In the genomic region with DNA sequence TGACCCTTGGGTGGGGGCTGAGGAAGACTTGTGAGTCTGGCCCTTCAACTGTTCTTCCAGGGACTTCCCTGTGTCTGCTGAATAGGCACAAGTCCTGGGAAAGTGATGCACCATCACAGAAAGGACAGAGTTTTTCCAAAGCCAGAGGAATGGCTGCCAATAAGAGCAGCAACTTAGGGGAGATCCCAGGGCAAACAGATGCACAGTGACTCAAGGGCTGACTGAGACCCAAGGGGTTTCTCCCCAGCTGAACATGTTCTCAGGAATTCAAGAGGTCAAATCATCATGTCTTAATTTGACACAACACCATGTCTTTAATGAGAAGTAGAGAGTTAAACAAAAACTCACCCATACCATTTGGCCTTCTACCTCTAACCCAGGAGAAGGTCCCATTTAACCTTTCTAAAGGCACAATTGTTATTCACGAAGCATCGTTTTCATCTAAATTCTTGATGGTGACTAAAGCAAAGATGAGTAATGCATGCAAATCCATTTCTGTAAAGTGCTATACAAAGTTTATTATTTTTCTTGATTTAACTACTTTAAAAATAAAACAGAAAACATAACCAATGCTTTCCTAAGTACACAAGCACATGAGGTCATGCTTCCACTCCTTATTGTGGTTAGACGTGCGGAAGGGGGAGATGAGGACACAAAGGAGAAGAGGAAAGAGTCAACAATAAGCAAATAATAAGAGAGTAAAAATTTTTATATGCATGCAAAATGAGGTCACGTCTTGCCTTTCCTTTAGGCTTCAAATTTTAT, we compare ENCODE assay signal across 1 cellular context.
TF ChIP-seq lines count a peak whose summit lies in the region.

No MANE protein-coding gene starts in this region.

TF ChIP-seq in A549, 52 proteins besides CTCF, POLR2A, EP300 and RAD21:
- TF ChIP-seq, protein P1, sequence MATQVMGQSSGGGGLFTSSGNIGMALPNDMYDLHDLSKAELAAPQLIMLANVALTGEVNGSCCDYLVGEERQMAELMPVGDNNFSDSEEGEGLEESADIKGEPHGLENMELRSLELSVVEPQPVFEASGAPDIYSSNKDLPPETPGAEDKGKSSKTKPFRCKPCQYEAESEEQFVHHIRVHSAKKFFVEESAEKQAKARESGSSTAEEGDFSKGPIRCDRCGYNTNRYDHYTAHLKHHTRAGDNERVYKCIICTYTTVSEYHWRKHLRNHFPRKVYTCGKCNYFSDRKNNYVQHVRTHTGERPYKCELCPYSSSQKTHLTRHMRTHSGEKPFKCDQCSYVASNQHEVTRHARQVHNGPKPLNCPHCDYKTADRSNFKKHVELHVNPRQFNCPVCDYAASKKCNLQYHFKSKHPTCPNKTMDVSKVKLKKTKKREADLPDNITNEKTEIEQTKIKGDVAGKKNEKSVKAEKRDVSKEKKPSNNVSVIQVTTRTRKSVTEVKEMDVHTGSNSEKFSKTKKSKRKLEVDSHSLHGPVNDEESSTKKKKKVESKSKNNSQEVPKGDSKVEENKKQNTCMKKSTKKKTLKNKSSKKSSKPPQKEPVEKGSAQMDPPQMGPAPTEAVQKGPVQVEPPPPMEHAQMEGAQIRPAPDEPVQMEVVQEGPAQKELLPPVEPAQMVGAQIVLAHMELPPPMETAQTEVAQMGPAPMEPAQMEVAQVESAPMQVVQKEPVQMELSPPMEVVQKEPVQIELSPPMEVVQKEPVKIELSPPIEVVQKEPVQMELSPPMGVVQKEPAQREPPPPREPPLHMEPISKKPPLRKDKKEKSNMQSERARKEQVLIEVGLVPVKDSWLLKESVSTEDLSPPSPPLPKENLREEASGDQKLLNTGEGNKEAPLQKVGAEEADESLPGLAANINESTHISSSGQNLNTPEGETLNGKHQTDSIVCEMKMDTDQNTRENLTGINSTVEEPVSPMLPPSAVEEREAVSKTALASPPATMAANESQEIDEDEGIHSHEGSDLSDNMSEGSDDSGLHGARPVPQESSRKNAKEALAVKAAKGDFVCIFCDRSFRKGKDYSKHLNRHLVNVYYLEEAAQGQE (IDR thresholded peaks at IDR 0.05), result no peak
- TF ChIP-seq MAFK (IDR thresholded peaks at IDR 0.05; ENCODE audit: partially characterized antibody), result peak; percentile 12
- TF ChIP-seq, protein P2, sequence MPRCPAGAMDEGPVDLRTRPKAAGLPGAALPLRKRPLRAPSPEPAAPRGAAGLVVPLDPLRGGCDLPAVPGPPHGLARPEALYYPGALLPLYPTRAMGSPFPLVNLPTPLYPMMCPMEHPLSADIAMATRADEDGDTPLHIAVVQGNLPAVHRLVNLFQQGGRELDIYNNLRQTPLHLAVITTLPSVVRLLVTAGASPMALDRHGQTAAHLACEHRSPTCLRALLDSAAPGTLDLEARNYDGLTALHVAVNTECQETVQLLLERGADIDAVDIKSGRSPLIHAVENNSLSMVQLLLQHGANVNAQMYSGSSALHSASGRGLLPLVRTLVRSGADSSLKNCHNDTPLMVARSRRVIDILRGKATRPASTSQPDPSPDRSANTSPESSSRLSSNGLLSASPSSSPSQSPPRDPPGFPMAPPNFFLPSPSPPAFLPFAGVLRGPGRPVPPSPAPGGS (IDR thresholded peaks at IDR 0.05), result no peak
